ENCODE assay signal across 23 cellular contexts in the genomic region with DNA sequence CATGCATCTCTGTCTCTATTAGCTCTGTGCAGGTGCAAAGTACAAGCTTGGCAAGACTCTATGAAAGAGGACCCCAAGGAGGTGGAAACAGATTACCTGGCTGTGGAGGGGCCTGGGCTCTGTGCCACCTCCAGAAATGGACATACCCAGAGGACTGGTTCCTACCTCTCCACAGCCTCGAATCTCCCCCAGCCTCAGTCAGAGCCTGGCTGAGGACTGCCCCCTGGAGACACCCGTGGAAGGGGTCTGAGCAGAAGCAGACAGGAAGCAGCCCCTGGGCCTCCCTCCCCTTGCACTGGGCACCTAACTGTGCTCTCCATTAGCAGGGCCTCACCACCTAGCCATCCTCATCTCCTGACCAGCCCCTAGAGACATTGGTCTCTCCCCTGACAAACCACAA.
DNase-seq lines count a peak whose midpoint lies in the region; ATAC-seq and TF ChIP-seq lines count a peak whose summit lies in the region.
"Had no signal": no experiment of that assay in that cellular context is flagged by ENCODE, and none has a peak within 500 bp of the region (broad histone marks: within the 10 kb centered on the region; RNA-seq: fewer than 3 reads in every experiment).

No MANE protein-coding gene starts in this region.

- no peak overlapping the region for H3K4me3 ChIP-seq in spleen
- H3K4me3 ChIP-seq: right atrium auricular region, suprapubic skin, vagina had no signal

- H3K4me3 Mint-ChIP-seq in activated CD8-positive, alpha-beta memory T cell treated with anti-CD3 and anti-CD28 coated beads, Interleukin-2, amount 10 ng/mL, durations not matched to agents 7 days and 5 days: no peak overlapping the region
- no peak overlapping the region for H3K4me3 Mint-ChIP-seq in T-cell
- no peak overlapping the region for H3K4me3 Mint-ChIP-seq in dendritic cell treated with granulocyte-macrophage colony-stimulating factor and Interleukin-4, amounts not matched to agents 40 ng/mL and 50 ng/mL, for 4 days
- no peak overlapping the region for H3K4me3 Mint-ChIP-seq in stimulated activated naive B cell treated with anti-CD40 and anti-IgM and Interleukin-4, amounts not matched to agents 10 μg/mL and 1 μg/mL and 100 μg/mL, for 72 hours
- H3K4me3 Mint-ChIP-seq: activated naive CD8-positive, alpha-beta T cell; activated T-cell treated with anti-CD3 and anti-CD28 coated beads, Interleukin-2, amount 50 U/mL, for 4 hours had no signal

- TF ChIP-seq CTCF in spleen (IDR thresholded peaks at IDR 0.05 in 8 of 11, conservative IDR thresholded peaks at IDR 0.05 in 3 of 11): no peak

- H3K9me3 Mint-ChIP-seq in activated CD8-positive, alpha-beta memory T cell treated with anti-CD3 and anti-CD28 coated beads, Interleukin-2, amount 10 ng/mL, durations not matched to agents 7 days and 5 days (ENCODE audit: low read depth): no peaks in the 10 kb centered on the region
- H3K9me3 Mint-ChIP-seq in T-cell: no peaks in the 10 kb centered on the region
- H3K9me3 Mint-ChIP-seq in dendritic cell treated with granulocyte-macrophage colony-stimulating factor and Interleukin-4, amounts not matched to agents 40 ng/mL and 50 ng/mL, for 4 days: no peaks in the 10 kb centered on the region
- H3K9me3 Mint-ChIP-seq in stimulated activated naive B cell treated with anti-CD40 and anti-IgM and Interleukin-4, amounts not matched to agents 10 μg/mL and 1 μg/mL and 100 μg/mL, for 72 hours: no peaks in the 10 kb centered on the region
- H3K9me3 Mint-ChIP-seq: activated T-cell treated with anti-CD3 and anti-CD28 coated beads, Interleukin-2, amount 50 U/mL, for 4 hours had no signal

- no peaks in the 10 kb centered on the region for H3K9me3 ChIP-seq in spleen
- H3K9me3 ChIP-seq: right atrium auricular region, suprapubic skin, vagina had no signal

- CTCF ChIA-PET in activated CD8-positive, alpha-beta memory T cell treated with anti-CD3 and anti-CD28 coated beads, Interleukin-2, amount 10 ng/mL, durations not matched to agents 7 days and 5 days (lab: Charles Lee): no interaction called here
- CTCF ChIA-PET in T-cell (lab: Charles Lee): no interaction called here

- POLR2A ChIA-PET in T-cell (lab: Charles Lee): no interaction called here

- ATAC-seq in activated CD8-positive, alpha-beta memory T cell treated with anti-CD3 and anti-CD28 coated beads, Interleukin-2, amount 10 ng/mL, durations not matched to agents 7 days and 5 days: no peak
- ATAC-seq in T-cell (replicated peaks in 1 of 4): no peak
- ATAC-seq in stimulated activated naive B cell treated with anti-CD40 and anti-IgM and Interleukin-4, amounts not matched to agents 10 μg/mL and 1 μg/mL and 100 μg/mL, for 72 hours (replicated peaks): no peak
- ATAC-seq: activated T-cell treated with anti-CD3 and anti-CD28 coated beads, Interleukin-2, amount 50 U/mL, for 4 hours had no signal

- H3K36me3 ChIP-seq in spleen: peaks cover 0 to 42% (median 4%) of the 10 kb centered on the region in 6 donors

- H3K36me3 Mint-ChIP-seq in activated CD8-positive, alpha-beta memory T cell treated with anti-CD3 and anti-CD28 coated beads, Interleukin-2, amount 10 ng/mL, durations not matched to agents 7 days and 5 days: no peaks in the 10 kb centered on the region
- H3K36me3 Mint-ChIP-seq in T-cell: no peaks in the 10 kb centered on the region
- H3K36me3 Mint-ChIP-seq in dendritic cell treated with granulocyte-macrophage colony-stimulating factor and Interleukin-4, amounts not matched to agents 40 ng/mL and 50 ng/mL, for 4 days (ENCODE audit: low read depth): no peaks in the 10 kb centered on the region
- no peaks in the 10 kb centered on the region for H3K36me3 Mint-ChIP-seq in stimulated activated naive B cell treated with anti-CD40 and anti-IgM and Interleukin-4, amounts not matched to agents 10 μg/mL and 1 μg/mL and 100 μg/mL, for 72 hours
- H3K36me3 Mint-ChIP-seq: activated naive CD8-positive, alpha-beta T cell had no signal

- H3K27me3 Mint-ChIP-seq in activated CD8-positive, alpha-beta memory T cell treated with anti-CD3 and anti-CD28 coated beads, Interleukin-2, amount 10 ng/mL, durations not matched to agents 7 days and 5 days: no peaks in the 10 kb centered on the region
- H3K27me3 Mint-ChIP-seq in T-cell: no peaks in the 10 kb centered on the region
- no peaks in the 10 kb centered on the region for H3K27me3 Mint-ChIP-seq in dendritic cell treated with granulocyte-macrophage colony-stimulating factor and Interleukin-4, amounts not matched to agents 40 ng/mL and 50 ng/mL, for 4 days
- no peaks in the 10 kb centered on the region for H3K27me3 Mint-ChIP-seq in stimulated activated naive B cell treated with anti-CD40 and anti-IgM and Interleukin-4, amounts not matched to agents 10 μg/mL and 1 μg/mL and 100 μg/mL, for 72 hours
- H3K27me3 Mint-ChIP-seq: activated naive CD8-positive, alpha-beta T cell had no signal

- DNase-seq in activated CD8-positive, alpha-beta memory T cell treated with anti-CD3 and anti-CD28 coated beads, Interleukin-2, amount 10 ng/mL, durations not matched to agents 7 days and 5 days: no peak
- DNase-seq in activated CD8-positive, alpha-beta memory T cell treated with anti-CD3 and anti-CD28 coated beads for 24 hours: no peak
- DNase-seq in T-cell: no peak
- peak; percentile 60 for DNase-seq in spleen
- DNase-seq in A172 (ENCODE audit: low spot score): no peak
- no peak for DNase-seq in posterior vena cava (ENCODE audit: low spot score)
- no peak for DNase-seq in stimulated activated naive B cell treated with anti-CD40 and anti-IgM and Interleukin-4, amounts not matched to agents 10 μg/mL and 1 μg/mL and 100 μg/mL, for 72 hours
- DNase-seq: activated CD4-positive, alpha-beta T cell treated with anti-CD3 and anti-CD28 coated beads for 48 hours; activated T-cell treated with anti-CD3 and anti-CD28 coated beads, Interleukin-2, amount 50 U/mL, for 4 hours; brain microvascular endothelial cell; C1 segment of cervical spinal cord; cortex of kidney; DMS153; GDM1; NCI-H1105 treated with DMSO at 0.1 percent for 48 hours; NCI-H2081; occipital lobe; stimulated activated CD4-positive, alpha-beta T cell treated with anti-CD3 and anti-CD28 coated beads, Interleukin-12 subunit alpha, Interleukin-12 subunit beta, amount 100 ng/mL, for 4 hours had no signal

- TF ChIP-seq POLR2A in spleen (IDR thresholded peaks at IDR 0.05): no peak

- H3K4me1 Mint-ChIP-seq in activated CD8-positive, alpha-beta memory T cell treated with anti-CD3 and anti-CD28 coated beads, Interleukin-2, amount 10 ng/mL, durations not matched to agents 7 days and 5 days: peaks cover 18% of the 10 kb centered on the region
- H3K4me1 Mint-ChIP-seq in T-cell: peaks cover 11 to 39% (median 32%) of the 10 kb centered on the region in 3 donors
- H3K4me1 Mint-ChIP-seq in dendritic cell treated with granulocyte-macrophage colony-stimulating factor and Interleukin-4, amounts not matched to agents 40 ng/mL and 50 ng/mL, for 4 days (ENCODE audit: low read depth): peaks cover 8% of the 10 kb centered on the region
- peaks cover 0 to 7% of the 10 kb centered on the region in 2 donors for H3K4me1 Mint-ChIP-seq in stimulated activated naive B cell treated with anti-CD40 and anti-IgM and Interleukin-4, amounts not matched to agents 10 μg/mL and 1 μg/mL and 100 μg/mL, for 72 hours

- peaks cover 0 to 26% (median 16%) of the 10 kb centered on the region in 6 donors for H3K4me1 ChIP-seq in spleen
- H3K4me1 ChIP-seq: vagina had no signal

- H3K27ac Mint-ChIP-seq in activated CD8-positive, alpha-beta memory T cell treated with anti-CD3 and anti-CD28 coated beads, Interleukin-2, amount 10 ng/mL, durations not matched to agents 7 days and 5 days: peak overlapping the region; percentile 3
- H3K27ac Mint-ChIP-seq in T-cell: peak overlapping the region; percentile 78 to 79
- peak overlapping the region; percentile 81 for H3K27ac Mint-ChIP-seq in dendritic cell treated with granulocyte-macrophage colony-stimulating factor and Interleukin-4, amounts not matched to agents 40 ng/mL and 50 ng/mL, for 4 days
- no peak overlapping the region for H3K27ac Mint-ChIP-seq in stimulated activated naive B cell treated with anti-CD40 and anti-IgM and Interleukin-4, amounts not matched to agents 10 μg/mL and 1 μg/mL and 100 μg/mL, for 72 hours
- H3K27ac Mint-ChIP-seq: activated naive CD8-positive, alpha-beta T cell had no signal

- WGBS in spleen, 5 donors: 63 to 85% (median 72%) methylated on average over 2 of the region's 2 CpGs

- H3K27ac ChIP-seq in spleen: peak overlapping the region in 1 of 8 donors; percentile 24
- H3K27ac ChIP-seq: brain microvascular endothelial cell, suprapubic skin, vagina had no signal

- no peaks in the 10 kb centered on the region for H3K27me3 ChIP-seq in spleen (replicated peaks in 1 of 7)
- H3K27me3 ChIP-seq: brain microvascular endothelial cell, right atrium auricular region, suprapubic skin, vagina had no signal

- intact Hi-C loops in dendritic cell treated with granulocyte-macrophage colony-stimulating factor and Interleukin-4, amounts not matched to agents 40 ng/mL and 50 ng/mL, for 4 days (cut with micrococcal nuclease): no loop called here
- intact Hi-C loops in spleen (cut with DNase I; ENCODE audit: low total_unique reads): loop anchor here (10.0 kb wide), 1 partner anchor 120 kb away; no protein-coding TSS in a partner anchor
- intact Hi-C loops in posterior vena cava (cut with DNase I): no loop called here
